In genomic region chr2:34031097-34031496, GRCh38 we compare ENCODE assay signal across 30 cellular contexts.
A peak's percentile ranks its signal among the peaks of the same experiment; 100 is the strongest.
DNase-seq lines count a peak whose midpoint lies in the region; ATAC-seq, FAIRE-seq and TF ChIP-seq lines count a peak whose summit lies in the region.
"Had no signal": no experiment of that assay in that cellular context is flagged by ENCODE, and none has a peak within 500 bp of the region (broad histone marks: within the 10 kb centered on the region; RNA-seq: fewer than 3 reads in every experiment).

No MANE protein-coding gene starts in this region.

- TF ChIP-seq CTCF in SK-N-SH (IDR thresholded peaks at IDR 0.05), result no peak

- DNase-seq in M059J (ENCODE audit: low read depth) (peak; percentile 35), amniotic stem cell (lab: John Stamatoyannopoulos, UW) (peak; percentile 7), right cardiac atrium (no peak), RCC 7860 (ENCODE audit: low spot score) (no peak), SK-N-SH (no peak)
- DNase-seq: activated CD4-positive, alpha-beta T cell treated with anti-CD3 and anti-CD28 coated beads, Interleukin-2, amount 50 U/mL, for 48 hours; activated CD4-positive, CD25-positive, alpha-beta regulatory T cell treated with anti-CD3 and anti-CD28 coated beads, Interleukin-2, amount 50 U/mL, for 72 hours; activated T-cell treated with anti-CD3 and anti-CD28 coated beads, Interleukin-2, amount 50 U/mL, for 48 hours; DMS53; esophagus squamous epithelium; GF-D8; HFFc6; hypothalamus; IMR-90; left colon; NCI-H1694; NCI-H82; psoas muscle; substantia nigra; T-helper 17 cell; upper lobe of left lung had no signal

- no peaks in the 10 kb centered on the region for H3K27me3 ChIP-seq in right cardiac atrium (ENCODE audit: control insufficient read depth, insufficient read depth)
- H3K27me3 ChIP-seq in rectal smooth muscle tissue (ENCODE audit: control insufficient read depth, insufficient read depth, low read length), result no peaks in the 10 kb centered on the region
- no peaks in the 10 kb centered on the region for H3K27me3 ChIP-seq in SK-N-SH (ENCODE audit: insufficient read depth)
- H3K27me3 ChIP-seq: BLaER1, esophagus squamous epithelium, neutrophil, upper lobe of left lung had no signal

- TF ChIP-seq RAD21 in SK-N-SH (IDR thresholded peaks at IDR 0.05; ENCODE audit: low read length), result no peak

- H3K4me2 ChIP-seq in SK-N-SH, result no peak overlapping the region
- H3K4me2 ChIP-seq: BLaER1, GM23338 had no signal

- no peaks in the 10 kb centered on the region for H3K9me2 ChIP-seq in SK-N-SH

- H3K9ac ChIP-seq in rectal smooth muscle tissue (ENCODE audit: low read length) (no peak overlapping the region), SK-N-SH (no peak overlapping the region)
- H3K9ac ChIP-seq: BLaER1 had no signal

- 31% methylated on average over 1 of the region's 1 CpG for WGBS in right cardiac atrium
- WGBS in SK-N-SH (ENCODE audit: low lambda C conversion rate), result 0% methylated on average over 1 of the region's 1 CpG

- H3K4me1 ChIP-seq in right cardiac atrium (ENCODE audit: control insufficient read depth, insufficient read depth, low read length) (no peaks in the 10 kb centered on the region), rectal smooth muscle tissue (ENCODE audit: control insufficient read depth, insufficient read depth, low read length) (no peaks in the 10 kb centered on the region), SK-N-SH (ENCODE audit: control insufficient read depth in 1 of 2, insufficient read depth in 2 of 2, low read depth in 1 of 2, low read length in 1 of 2) (no peaks in the 10 kb centered on the region)
- H3K4me1 ChIP-seq: BLaER1, esophagus squamous epithelium, psoas muscle, upper lobe of left lung had no signal

- intact Hi-C loops in right cardiac atrium (cut with DNase I), result no loop called here

- POLR2A ChIA-PET in SK-N-SH (lab: Yijun Ruan, JAX), result no interaction called here

- CTCF ChIA-PET in SK-N-SH (lab: Yijun Ruan, JAX), result no interaction called here

- no peak for FAIRE-seq in RCC 7860 (lab: Jason Lieb, UNC)
- FAIRE-seq: endometrium, frontal cortex had no signal

- H2AFZ ChIP-seq in SK-N-SH (ENCODE audit: low read depth), result no peak overlapping the region

- no peak overlapping the region for H3K4me3 ChIP-seq in right cardiac atrium (ENCODE audit: low read length)
- no peak overlapping the region for H3K4me3 ChIP-seq in rectal smooth muscle tissue (ENCODE audit: low read length)
- H3K4me3 ChIP-seq in SK-N-SH (ENCODE audit: low read depth in 2 of 2, low read length in 1 of 2), result no peak overlapping the region
- H3K4me3 ChIP-seq: BLaER1, esophagus squamous epithelium, GM23338, psoas muscle, skin epidermis, upper lobe of left lung had no signal

- H3K36me3 ChIP-seq in rectal smooth muscle tissue (ENCODE audit: control insufficient read depth, insufficient read depth, low read length) (no peaks in the 10 kb centered on the region), SK-N-SH (replicated peaks in 1 of 2; ENCODE audit: control insufficient read depth in 1 of 2, insufficient read depth in 2 of 2, low read length in 1 of 2) (no peaks in the 10 kb centered on the region)
- H3K36me3 ChIP-seq: BLaER1, esophagus squamous epithelium, neutrophil, upper lobe of left lung had no signal

- H3K27ac ChIP-seq in right cardiac atrium (ENCODE audit: low read length) (no peak overlapping the region), rectal smooth muscle tissue (ENCODE audit: low read depth, low read length) (peak overlapping the region; percentile 9), SK-N-SH (ENCODE audit: low read depth in 2 of 2, low read length in 1 of 2) (no peak overlapping the region)
- H3K27ac ChIP-seq: BLaER1, esophagus squamous epithelium, neutrophil, psoas muscle, skin epidermis, upper lobe of left lung had no signal

- no peaks in the 10 kb centered on the region for H4K20me1 ChIP-seq in SK-N-SH (ENCODE audit: insufficient read depth)
- H4K20me1 ChIP-seq: BLaER1 had no signal

- TF ChIP-seq EP300 in SK-N-SH (IDR thresholded peaks at IDR 0.05; ENCODE audit: borderline replicate concordance in 1 of 2, low read depth in 1 of 2, low read length in 1 of 2), result no peak

- no peaks in the 10 kb centered on the region for H3F3A ChIP-seq in SK-N-SH (replicated peaks; ENCODE audit: insufficient read depth)

- ATAC-seq in right cardiac atrium, result peak; percentile 57 to 77
- ATAC-seq in HG03457 (IDR thresholded peaks at IDR 0.05; ENCODE audit: unreplicated experiment), result no peak
- ATAC-seq: GM23338; left colon; psoas muscle; stimulated activated memory B cell treated with anti-CD40 and anti-IgM and Interleukin-4, amounts not matched to agents 10 μg/mL and 1 μg/mL and 100 μg/mL, for 72 hours; T-helper 17 cell had no signal

- no peaks in the 10 kb centered on the region for H3K79me2 ChIP-seq in SK-N-SH (ENCODE audit: insufficient read depth)

- H3K9me3 ChIP-seq in right cardiac atrium (ENCODE audit: control insufficient read depth, low read length) (no peaks in the 10 kb centered on the region), SK-N-SH (no peaks in the 10 kb centered on the region)
- H3K9me3 ChIP-seq: BLaER1, neutrophil, psoas muscle, upper lobe of left lung had no signal

TF ChIP-seq in SK-N-SH, 30 proteins besides CTCF, POLR2A, EP300 and RAD21:
- TF ChIP-seq IRF3 (IDR thresholded peaks at IDR 0.05; ENCODE audit: low read depth, low read length) (no peak), GATA2 (CRISPR knock-in tag; IDR thresholded peaks at IDR 0.05) (no peak), RFX5 (IDR thresholded peaks at IDR 0.05; ENCODE audit: low read length) (no peak), MXI1 (IDR thresholded peaks at IDR 0.05; ENCODE audit: low read depth, low read length) (no peak), NFIC (IDR thresholded peaks at IDR 0.05; ENCODE audit: borderline replicate concordance) (no peak), CHD2 (IDR thresholded peaks at IDR 0.05; ENCODE audit: low read length, partially characterized antibody) (no peak), RXRA (IDR thresholded peaks at IDR 0.05; ENCODE audit: borderline replicate concordance, low read depth) (no peak), SIN3A (IDR thresholded peaks at IDR 0.05; ENCODE audit: borderline replicate concordance, low read depth, low read length) (no peak), MAX (IDR thresholded peaks at IDR 0.05; ENCODE audit: low read depth) (no peak), GABPA (IDR thresholded peaks at IDR 0.05; ENCODE audit: low read depth) (no peak), TCF12 (IDR thresholded peaks at IDR 0.05) (no peak), ELF1 (IDR thresholded peaks at IDR 0.05) (no peak), SMC3 (IDR thresholded peaks at IDR 0.05; ENCODE audit: low read depth, low read length) (no peak), FOXM1 (IDR thresholded peaks at IDR 0.05; ENCODE audit: low read depth) (no peak), PBX3 (IDR thresholded peaks at IDR 0.05) (no peak), TEAD4 (IDR thresholded peaks at IDR 0.05; ENCODE audit: borderline replicate concordance, insufficient read depth) (no peak), TAF1 (IDR thresholded peaks at IDR 0.05; ENCODE audit: borderline replicate concordance, low read depth, low read length) (no peak), NRF1 (IDR thresholded peaks at IDR 0.05; ENCODE audit: low read depth, low read length) (no peak)
- TF ChIP-seq, protein P1, sequence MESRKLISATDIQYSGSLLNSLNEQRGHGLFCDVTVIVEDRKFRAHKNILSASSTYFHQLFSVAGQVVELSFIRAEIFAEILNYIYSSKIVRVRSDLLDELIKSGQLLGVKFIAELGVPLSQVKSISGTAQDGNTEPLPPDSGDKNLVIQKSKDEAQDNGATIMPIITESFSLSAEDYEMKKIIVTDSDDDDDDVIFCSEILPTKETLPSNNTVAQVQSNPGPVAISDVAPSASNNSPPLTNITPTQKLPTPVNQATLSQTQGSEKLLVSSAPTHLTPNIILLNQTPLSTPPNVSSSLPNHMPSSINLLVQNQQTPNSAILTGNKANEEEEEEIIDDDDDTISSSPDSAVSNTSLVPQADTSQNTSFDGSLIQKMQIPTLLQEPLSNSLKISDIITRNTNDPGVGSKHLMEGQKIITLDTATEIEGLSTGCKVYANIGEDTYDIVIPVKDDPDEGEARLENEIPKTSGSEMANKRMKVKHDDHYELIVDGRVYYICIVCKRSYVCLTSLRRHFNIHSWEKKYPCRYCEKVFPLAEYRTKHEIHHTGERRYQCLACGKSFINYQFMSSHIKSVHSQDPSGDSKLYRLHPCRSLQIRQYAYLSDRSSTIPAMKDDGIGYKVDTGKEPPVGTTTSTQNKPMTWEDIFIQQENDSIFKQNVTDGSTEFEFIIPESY (IDR thresholded peaks at IDR 0.05; ENCODE audit: borderline replicate concordance, low read depth), result no peak
TF ChIP-seq in SK-N-SH: peak in this region for 0.

Comparison
In these comparisons a context has a peak if more than half of its experiments do, and no peak if none do; other contexts are left out.
1. DNase-seq: peak in M059J (single experiment) and amniotic stem cell (single experiment); none in right cardiac atrium (0 of 3), RCC 7860 (single experiment) and SK-N-SH (single experiment).